17 cellular contexts compared by ENCODE assay signal in genomic region chr18:13283746-13284145, GRCh38.
"Had no signal": no experiment of that assay in that cellular context is flagged by ENCODE, and none has a peak within 500 bp of the region (broad histone marks: within the 10 kb centered on the region; RNA-seq: fewer than 3 reads in every experiment).

No MANE protein-coding gene starts in this region.

- H3K27me3 Mint-ChIP-seq: activated CD4-positive, alpha-beta T cell treated with anti-CD3 and anti-CD28 coated beads, Interleukin-2, amount 10 ng/mL, durations not matched to agents 24 days and 14 days had no signal

- FAIRE-seq: endothelial cell of umbilical vein had no signal

- H3K4me3 Mint-ChIP-seq: activated CD4-positive, alpha-beta T cell treated with anti-CD3 and anti-CD28 coated beads, Interleukin-2, amount 10 ng/mL, durations not matched to agents 24 days and 14 days; naive B cell; stimulated activated naive B cell treated with anti-CD40 and anti-IgM and Interleukin-4, amounts not matched to agents 10 μg/mL and 1 μg/mL and 100 μg/mL, for 72 hours had no signal

- ATAC-seq: activated naive CD4-positive, alpha-beta T cell treated with anti-CD3 and anti-CD28 coated beads, Interleukin-2, amount 50 U/mL, for 72 hours; heart left ventricle; left colon; stimulated activated naive B cell treated with anti-CD40 and anti-IgM and Interleukin-4, amounts not matched to agents 10 μg/mL and 1 μg/mL and 100 μg/mL, for 72 hours had no signal

- H3K4me3 ChIP-seq: breast epithelium, heart left ventricle, lung, skin epidermis, suprapubic skin had no signal

- H3K4me1 ChIP-seq: breast epithelium, suprapubic skin had no signal

- H3K9me3 ChIP-seq: breast epithelium, heart left ventricle, neutrophil, suprapubic skin had no signal

- H3K36me3 ChIP-seq: breast epithelium, neutrophil, suprapubic skin had no signal

- DNase-seq: activated CD4-positive, alpha-beta T cell treated with anti-CD3 and anti-CD28 coated beads, Interleukin-2, amount 10 ng/mL, durations not matched to agents 24 days and 14 days; activated effector memory CD4-positive, alpha-beta T cell treated with anti-CD3 and anti-CD28 coated beads, Interleukin-2, amount 50 U/mL, for 16 hours; activated T-cell treated with anti-CD3 and anti-CD28 coated beads, Interleukin-2, amount 50 U/mL, for 1 hour; foreskin melanocyte; heart left ventricle; left colon; midbrain; naive B cell; posterior cingulate gyrus; stimulated activated naive B cell treated with anti-CD40 and anti-IgM and Interleukin-4, amounts not matched to agents 10 μg/mL and 1 μg/mL and 100 μg/mL, for 72 hours had no signal

- H3K27ac ChIP-seq: breast epithelium, heart left ventricle, neutrophil, suprapubic skin had no signal

- H3K36me3 Mint-ChIP-seq: naive B cell; stimulated activated naive B cell treated with anti-CD40 and anti-IgM and Interleukin-4, amounts not matched to agents 10 μg/mL and 1 μg/mL and 100 μg/mL, for 72 hours had no signal

- H3K27me3 ChIP-seq: breast epithelium, heart left ventricle, neutrophil, suprapubic skin had no signal

- H3K27ac Mint-ChIP-seq: activated CD4-positive, alpha-beta T cell treated with anti-CD3 and anti-CD28 coated beads, Interleukin-2, amount 10 ng/mL, durations not matched to agents 24 days and 14 days; activated naive CD4-positive, alpha-beta T cell treated with anti-CD3 and anti-CD28 coated beads, Interleukin-2, amount 50 U/mL, for 72 hours; stimulated activated naive B cell treated with anti-CD40 and anti-IgM and Interleukin-4, amounts not matched to agents 10 μg/mL and 1 μg/mL and 100 μg/mL, for 72 hours had no signal
